In genomic region chr15:48143856-48144255, GRCh38 we compare ENCODE assay signal across 19 cellular contexts. TPM values are rescaled to one million over a fixed set of nuclear protein-coding genes. Genes with fewer than 3 reads are reported as not detected.
DNase-seq lines count a peak whose midpoint lies in the region; ATAC-seq and TF ChIP-seq lines count a peak whose summit lies in the region.
"Had no signal": no experiment of that assay in that cellular context is flagged by ENCODE, and none has a peak within 500 bp of the region (broad histone marks: within the 10 kb centered on the region; RNA-seq: fewer than 3 reads in every experiment).

No MANE protein-coding gene starts in this region.

- peak; percentile 21 for DNase-seq in amniotic epithelial cell (ENCODE audit: low read depth)
- DNase-seq in foreskin fibroblast: peak; percentile 19 to 26
- no peak for DNase-seq in AG20443 (ENCODE audit: low spot score)
- no peak for DNase-seq in COLO668 (lab: John Stamatoyannopoulos, UW; ENCODE audit: unreplicated experiment)
- DNase-seq: activated CD8-positive, alpha-beta memory T cell treated with anti-CD3 and anti-CD28 coated beads for 24 hours; cerebellar nuclear complex; DMS 273 treated with DMSO at 0.1 percent for 48 hours; NCI-H146; SIG-M5; stimulated activated naive CD4-positive, alpha-beta T cell treated with Interleukin-2 at 50 U/mL for 16 hours; trophoblast cell had no signal

- no peaks in the 10 kb centered on the region for H3K36me3 ChIP-seq in KMS-11 (ENCODE audit: insufficient read depth)
- no peaks in the 10 kb centered on the region for H3K36me3 ChIP-seq in skeletal muscle satellite cell (ENCODE audit: insufficient read depth, low read length)

- H3K4me1 ChIP-seq in KMS-11 (ENCODE audit: low read depth, poor library complexity, severe bottlenecking) (peaks cover 32% of the 10 kb centered on the region), skeletal muscle satellite cell (ENCODE audit: control insufficient read depth, insufficient read depth, low read length) (peaks cover 30% of the 10 kb centered on the region)

- TF ChIP-seq CTCF in KMS-11 (conservative IDR thresholded peaks at IDR 0.05; ENCODE audit: low read depth, low read length) (no peak), foreskin fibroblast (IDR thresholded peaks at IDR 0.05; ENCODE audit: low read depth, low read length) (no peak)

- ATAC-seq in GM19023 (IDR thresholded peaks at IDR 0.05; ENCODE audit: unreplicated experiment): no peak
- ATAC-seq: activated T-helper 17 cell treated with anti-CD3 and anti-CD28 coated beads, Interleukin-2, amount 50 U/mL, for 72 hours; natural killer cell treated with Interleukin-12 subunit alpha and Interleukin-12 subunit beta and Interleukin-15 and Interleukin-18, amount 100 ng/mL, for 72 hours had no signal

- H4K20me1 ChIP-seq in KMS-11 (ENCODE audit: insufficient read depth): no peaks in the 10 kb centered on the region

- no peak overlapping the region for H3K4me3 ChIP-seq in KMS-11 (IDR thresholded peaks at IDR 0.05; ENCODE audit: insufficient read depth, low read depth, low read length)
- H3K4me3 ChIP-seq in foreskin fibroblast (ENCODE audit: low read depth in 1 of 2, low read length in 2 of 2): no peak overlapping the region
- H3K4me3 ChIP-seq in skeletal muscle satellite cell (ENCODE audit: low read length): no peak overlapping the region
- H3K4me3 ChIP-seq: lung had no signal

- H3K9me3 ChIP-seq in skeletal muscle satellite cell (replicated peaks; ENCODE audit: low read length): no peaks in the 10 kb centered on the region

- H3K27me3 ChIP-seq in KMS-11 (ENCODE audit: insufficient read depth, low read depth): no peaks in the 10 kb centered on the region
- no peaks in the 10 kb centered on the region for H3K27me3 ChIP-seq in skeletal muscle satellite cell (ENCODE audit: control insufficient read depth, insufficient read depth, low read length)

- H3K79me2 ChIP-seq in KMS-11 (ENCODE audit: insufficient read depth, low read depth): no peaks in the 10 kb centered on the region

- H3K9ac ChIP-seq in KMS-11: no peak overlapping the region
- H3K9ac ChIP-seq in skeletal muscle satellite cell (ENCODE audit: low read depth, low read length): no peak overlapping the region

- H3K4me2 ChIP-seq in KMS-11 (peak overlapping the region; percentile 61; the same call in 1 of the 2 replicates), skeletal muscle satellite cell (ENCODE audit: low read length) (peak overlapping the region; percentile 70)

- H2AFZ ChIP-seq in KMS-11 (ENCODE audit: low read depth): no peak overlapping the region

- H3K27ac ChIP-seq in KMS-11: no peak overlapping the region
- H3K27ac ChIP-seq: C4-2B had no signal

RNA-seq across cellular contexts. Expression of gene SLC24A5, which starts 23.1 kb away (rescaled TPM):
- total RNA-seq in skeletal muscle satellite cell (2012; rRNA removed): 0.25 TPM in 1 of 2 replicates, not detected in the other
- total RNA-seq: activated T-helper 17 cell treated with anti-CD3 and anti-CD28 coated beads, Interleukin-2, amount 50 U/mL, for 72 hours; H1; lung; natural killer cell treated with Interleukin-12 subunit alpha and Interleukin-12 subunit beta and Interleukin-15 and Interleukin-18, amount 100 ng/mL, for 72 hours had no signal

RNA-seq across cellular contexts. Expression of gene MYEF2, which starts 34.2 kb away (rescaled TPM):
- 0.51 and 1.1 TPM in 2 replicates for total RNA-seq in skeletal muscle satellite cell (2012; rRNA removed)

RNA-seq across cellular contexts. Expression of gene CTXN2, which starts 47.6 kb away (rescaled TPM):
- not detected in 2 replicates for total RNA-seq in skeletal muscle satellite cell (2012; rRNA removed)
- total RNA-seq: H1; lung; natural killer cell treated with Interleukin-12 subunit alpha and Interleukin-12 subunit beta and Interleukin-15 and Interleukin-18, amount 100 ng/mL, for 72 hours had no signal

Comparison
In these comparisons a context has a peak if more than half of its experiments do, and no peak if none do; other contexts are left out.
1. DNase-seq: peak in amniotic epithelial cell (single experiment) and foreskin fibroblast (2 of 2); none in AG20443 (single experiment) and COLO668 (single experiment).